In the genomic region with DNA sequence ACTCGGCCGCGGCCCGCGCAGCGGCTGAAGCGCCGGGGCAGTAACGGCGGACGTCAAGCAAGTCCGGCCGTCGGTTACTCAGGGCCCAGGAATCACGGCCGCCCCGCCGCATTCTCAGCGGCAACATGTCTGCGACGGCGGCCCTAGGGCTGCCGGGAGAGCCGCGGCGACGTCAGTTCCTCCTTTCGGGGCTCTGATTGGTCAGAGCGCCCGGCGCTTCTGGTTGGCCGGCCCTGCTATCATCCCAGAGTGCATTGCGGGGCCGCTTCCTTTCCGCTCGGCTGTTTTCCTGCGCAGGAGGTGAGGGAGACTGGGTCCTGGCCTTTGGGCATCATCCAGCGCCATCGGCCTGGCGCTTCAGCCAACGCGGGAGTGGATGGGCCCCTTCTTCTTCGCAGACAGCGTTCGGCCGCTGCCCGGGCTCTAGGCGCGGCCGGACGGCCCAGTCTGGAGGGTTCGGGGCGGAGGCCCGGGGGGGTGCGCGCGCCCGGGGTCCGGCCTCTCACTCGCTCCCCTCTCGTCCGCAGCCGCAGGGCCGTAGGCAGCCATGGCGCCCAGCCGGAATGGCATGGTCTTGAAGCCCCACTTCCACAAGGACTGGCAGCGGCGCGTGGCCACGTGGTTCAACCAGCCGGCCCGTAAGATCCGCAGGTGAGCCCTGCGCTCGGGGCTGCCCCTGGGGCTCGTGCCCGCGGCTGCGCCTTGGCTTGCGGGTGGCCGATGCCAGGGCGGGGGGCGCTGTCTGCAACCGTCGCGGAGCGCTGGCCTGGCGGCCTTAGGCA, we compare ENCODE assay signal across 8 cellular contexts.
DNase-seq lines count a peak whose midpoint lies in the region; FAIRE-seq and TF ChIP-seq lines count a peak whose summit lies in the region.

A gene (plus strand): TSS at position 270 of the 782 bp plus-strand sequence. CDS start 278 bp downstream, at position 548.

- no peaks in the 10 kb centered on the region for H3K9me3 ChIP-seq in effector memory CD4-positive, alpha-beta T cell (ENCODE audit: control insufficient read depth, low read length)

- TF ChIP-seq CTCF in GM20000 (IDR thresholded peaks at IDR 0.05; ENCODE audit: extremely low read depth, missing control alignments), result no peak

- peak within 1 kb of the TSS; percentile 92 for H3K27ac ChIP-seq in effector memory CD4-positive, alpha-beta T cell (ENCODE audit: insufficient read depth, low read length, poor library complexity, severe bottlenecking)

- peak within 1 kb of the TSS; percentile 70 for H3K4me3 ChIP-seq in effector memory CD4-positive, alpha-beta T cell (ENCODE audit: insufficient read depth, low read depth, low read length, poor library complexity, severe bottlenecking)

- peaks cover 24% of the 10 kb centered on the region for H3K36me3 ChIP-seq in effector memory CD4-positive, alpha-beta T cell (ENCODE audit: control insufficient read depth, insufficient read depth, low read length)

- H3K4me1 ChIP-seq in effector memory CD4-positive, alpha-beta T cell (ENCODE audit: control insufficient read depth, insufficient read depth, low read length, poor library complexity, severe bottlenecking), result peaks cover 34% of the 10 kb centered on the region

- no peak for FAIRE-seq in HTR-8/SVneo (lab: Jason Lieb, UNC)

- peak; percentile 89 for DNase-seq in CMK (ENCODE audit: low read depth)
- DNase-seq in GM20000 (ENCODE audit: low spot score), result peak; percentile 99
- DNase-seq in HTR-8/SVneo (ENCODE audit: insufficient read length, low spot score), result peak; percentile 96
- peak; percentile 96 for DNase-seq in NOMO-1 treated with DMSO at 0.1 percent for 48 hours (lab: John Stamatoyannopoulos, UW; ENCODE audit: unreplicated experiment)
- peak; percentile 87 to 88 for DNase-seq in activated CD8-positive, alpha-beta memory T cell treated with anti-CD3 and anti-CD28 coated beads for 4 hours (ENCODE audit: low read depth in 2 of 2)
- DNase-seq in effector memory CD4-positive, alpha-beta T cell, result peak; percentile 86 to 89 (median 86)
- DNase-seq in medulla oblongata (ENCODE audit: extremely low spot score), result peak; percentile 96
- peak; percentile 89 to 90 (median 90) for DNase-seq in stimulated activated CD4-positive, alpha-beta T cell treated with anti-CD3 and anti-CD28 coated beads, TNF-alpha, amount 100 ng/mL, for 48 hours (ENCODE audit: low read depth in 3 of 3)

- no peaks in the 10 kb centered on the region for H3K27me3 ChIP-seq in effector memory CD4-positive, alpha-beta T cell (replicated peaks; ENCODE audit: control insufficient read depth, insufficient read depth, low read length, poor library complexity, severe bottlenecking)

Comparison
In these comparisons a context has a peak if more than half of its experiments do, and no peak if none do; other contexts are left out.
1. Peak in every context shown above with its lines: DNase-seq, H3K4me3 ChIP-seq and H3K27ac ChIP-seq.